Comparison of ENCODE assay signal across 1 cellular context in genomic region chr2:27152796-27153464, GRCh38.
TF ChIP-seq lines count a peak whose summit lies in the region.

No MANE protein-coding gene starts in this region.

TF ChIP-seq in HepG2, 621 proteins besides CTCF, POLR2A, EP300 and RAD21:
- TF ChIP-seq NFRKB (IDR thresholded peaks at IDR 0.05) (no peak), MED1 (CRISPR knock-in tag; IDR thresholded peaks at IDR 0.05) (0 out of 2 replicates have a peak, but pooled peaks have one; percentile 10)
TF ChIP-seq in HepG2: peak in this region for 1.
